8 cellular contexts compared by ENCODE assay signal in the genomic region with DNA sequence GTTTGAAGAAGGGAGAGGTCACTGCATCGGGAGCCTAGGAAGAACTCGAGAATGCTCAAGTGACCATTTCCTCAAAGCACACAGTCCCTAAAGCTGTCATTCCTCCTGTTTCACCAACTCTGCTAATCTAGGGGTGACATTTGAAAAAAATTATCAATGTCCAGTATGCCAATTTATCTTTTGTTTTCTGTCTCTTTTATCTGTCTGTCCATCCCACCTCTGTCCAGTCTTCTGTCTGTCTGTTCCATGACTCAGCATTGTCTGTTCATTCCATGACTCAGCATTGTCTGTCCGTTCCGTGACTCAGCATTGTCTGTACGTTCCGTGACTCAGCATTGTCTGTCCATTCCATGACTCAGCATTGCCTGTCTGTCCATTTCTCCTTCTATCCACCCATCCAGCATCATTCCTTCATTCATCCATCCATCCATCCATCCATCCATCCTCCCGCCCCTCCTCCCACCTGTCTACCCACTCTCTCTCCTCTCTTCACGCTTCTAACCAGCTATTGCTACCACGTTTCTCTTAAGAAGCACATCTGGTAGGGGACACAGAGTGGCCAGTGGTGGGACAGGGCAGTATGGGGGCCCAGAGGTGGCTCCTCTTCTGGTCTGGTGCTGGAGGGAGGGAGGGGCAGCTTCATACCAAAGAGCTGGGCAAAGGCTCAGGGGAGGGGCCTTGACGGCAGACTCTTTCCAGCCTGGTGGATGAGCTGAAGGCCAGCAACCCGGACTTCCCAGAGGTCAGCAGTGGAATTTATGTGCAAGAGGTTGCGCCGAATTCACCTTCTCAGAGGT. TPM values are rescaled to one million over a fixed set of nuclear protein-coding genes. Genes with fewer than 3 reads are reported as not detected.
DNase-seq lines count a peak whose midpoint lies in the region; ATAC-seq and TF ChIP-seq lines count a peak whose summit lies in the region.

No MANE protein-coding gene starts in this region.

- 0 out of 2 replicates have a peak, but pooled peaks cover 3% of the 10 kb centered on the region for H3K4me1 Mint-ChIP-seq in WTC11
- H3K4me1 Mint-ChIP-seq in activated CD4-positive, alpha-beta T cell treated with anti-CD3 and anti-CD28 coated beads, Interleukin-2, amount 10 ng/mL, durations not matched to agents 7 days and 5 days = no peaks in the 10 kb centered on the region

- in situ Hi-C loops in ACHN (cut with HindIII; ENCODE audit: low pct_ligation_motif_present, low pct_unique_long_range_greater_than_20kb, low sequenced_read_pairs) = no loop called here

- H3K4me3 Mint-ChIP-seq in WTC11 = no peak overlapping the region
- H3K4me3 Mint-ChIP-seq in activated CD4-positive, alpha-beta T cell treated with anti-CD3 and anti-CD28 coated beads, Interleukin-2, amount 10 ng/mL, durations not matched to agents 7 days and 5 days = no peak overlapping the region

- POLR2A ChIA-PET in WTC11 (lab: Charles Lee) = no interaction called here
- POLR2A ChIA-PET in activated CD4-positive, alpha-beta T cell treated with anti-CD3 and anti-CD28 coated beads, Interleukin-2, amount 10 ng/mL, durations not matched to agents 7 days and 5 days (lab: Charles Lee) = interaction anchor here (0.6 kb wide), 1 partner anchor 276 kb away, joined by 3 read pairs; no protein-coding TSS in a partner anchor

- H3K27me3 Mint-ChIP-seq in WTC11 (ENCODE audit: low read depth) = peaks cover 8% of the 10 kb centered on the region
- no peaks in the 10 kb centered on the region for H3K27me3 Mint-ChIP-seq in activated CD4-positive, alpha-beta T cell treated with anti-CD3 and anti-CD28 coated beads, Interleukin-2, amount 10 ng/mL, durations not matched to agents 7 days and 5 days

- no peak overlapping the region for H3K27ac Mint-ChIP-seq in WTC11
- no peak overlapping the region for H3K27ac Mint-ChIP-seq in activated CD4-positive, alpha-beta T cell treated with anti-CD3 and anti-CD28 coated beads, Interleukin-2, amount 10 ng/mL, durations not matched to agents 7 days and 5 days

- H3K9me3 Mint-ChIP-seq in WTC11 = peaks cover 14% of the 10 kb centered on the region
- no peaks in the 10 kb centered on the region for H3K9me3 Mint-ChIP-seq in activated CD4-positive, alpha-beta T cell treated with anti-CD3 and anti-CD28 coated beads, Interleukin-2, amount 10 ng/mL, durations not matched to agents 7 days and 5 days

- CTCF ChIA-PET in WTC11 (lab: Charles Lee) = interaction anchor here (0.6 to 2.0 kb wide), 7 partner anchors 17 to 127 kb away, joined by 3 to 8 read pairs (median 5); no protein-coding TSS in a partner anchor
- CTCF ChIA-PET in activated CD4-positive, alpha-beta T cell treated with anti-CD3 and anti-CD28 coated beads, Interleukin-2, amount 10 ng/mL, durations not matched to agents 7 days and 5 days (lab: Charles Lee) = interaction anchor here (0.7 to 1.2 kb wide), 2 partner anchors 11 to 104 kb away, joined by 3 read pairs; no protein-coding TSS in a partner anchor

- TF ChIP-seq CTCF in HFF-Myc (IDR thresholded peaks at IDR 0.05; ENCODE audit: low read depth, low read length, missing control alignments) (no peak), WTC11 (IDR thresholded peaks at IDR 0.05) (no peak)

- peak; percentile 64 for DNase-seq in ACHN
- DNase-seq in HFF-Myc (ENCODE audit: extremely low read depth, low read depth) = peak; percentile 90
- DNase-seq in WTC11 (ENCODE audit: low spot score) = no peak
- peak; percentile 81 for DNase-seq in hepatic stellate cell (ENCODE audit: low spot score)
- DNase-seq in HuH-7.5 (ENCODE audit: low spot score) = no peak
- DNase-seq in NCI-H2107 (lab: John Stamatoyannopoulos, UW) = no peak
- no peak for DNase-seq in NCI-H2107 treated with DMSO at 0.1 percent for 48 hours (lab: John Stamatoyannopoulos, UW; ENCODE audit: unreplicated experiment)
- DNase-seq in activated CD4-positive, alpha-beta T cell treated with anti-CD3 and anti-CD28 coated beads, Interleukin-2, amount 10 ng/mL, durations not matched to agents 7 days and 5 days = no peak

- no peak for ATAC-seq in WTC11

- no peak overlapping the region for H3K4me3 ChIP-seq in HFF-Myc (replicated peaks; ENCODE audit: low read depth, low read length)

- no peaks in the 10 kb centered on the region for H3K36me3 Mint-ChIP-seq in WTC11
- no peaks in the 10 kb centered on the region for H3K36me3 Mint-ChIP-seq in activated CD4-positive, alpha-beta T cell treated with anti-CD3 and anti-CD28 coated beads, Interleukin-2, amount 10 ng/mL, durations not matched to agents 7 days and 5 days (ENCODE audit: low read depth)

TF ChIP-seq in WTC11, 78 proteins besides CTCF, POLR2A, EP300 and RAD21:
- TF ChIP-seq NFE2L1 (CRISPR knock-in tag; IDR thresholded peaks at IDR 0.05) (peak; percentile 89), HMGA2 (CRISPR knock-in tag; IDR thresholded peaks at IDR 0.05) (no peak)

RNA-seq across cellular contexts. Expression of a gene that starts 34.1 kb away (rescaled TPM):
- 2.3 to 5.5 TPM (median 4.8 TPM) in 3 replicates for total RNA-seq in WTC11 (2021)
- not detected for total RNA-seq in activated CD4-positive, alpha-beta T cell treated with anti-CD3 and anti-CD28 coated beads, Interleukin-2, amount 10 ng/mL, durations not matched to agents 7 days and 5 days

Comparison
In these comparisons a context has a peak if more than half of its experiments do, and no peak if none do; other contexts are left out.
1. DNase-seq: peak in ACHN (single experiment), HFF-Myc (single experiment) and hepatic stellate cell (single experiment); none in WTC11 (single experiment), HuH-7.5 (single experiment), NCI-H2107 (single experiment), NCI-H2107 treated with DMSO at 0.1 percent for 48 hours (single experiment) and activated CD4-positive, alpha-beta T cell treated with anti-CD3 and anti-CD28 coated beads, Interleukin-2, amount 10 ng/mL, durations not matched to agents 7 days and 5 days (single experiment).